In the genomic region with DNA sequence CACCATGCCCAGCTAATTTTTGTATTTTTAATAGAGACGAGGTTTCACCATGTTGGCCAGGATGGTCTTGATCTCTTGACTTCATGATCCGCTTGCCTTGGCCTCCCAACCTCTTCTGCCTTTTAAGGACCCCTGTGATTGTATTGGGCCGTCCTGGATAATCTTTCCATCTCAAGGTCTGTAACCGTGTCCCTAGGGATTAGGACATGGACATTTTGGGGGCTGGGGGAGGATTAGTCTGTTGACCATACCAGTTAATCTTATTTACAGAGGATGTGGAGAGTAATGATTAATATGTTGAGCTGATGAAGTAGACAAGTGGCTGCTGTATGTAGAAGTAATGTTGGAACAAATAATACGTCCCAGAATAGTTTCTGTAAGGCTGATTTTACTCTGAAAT, we compare ENCODE assay signal across 17 cellular contexts. TPM values are rescaled to one million over a fixed set of nuclear protein-coding genes. Genes with fewer than 3 reads are reported as not detected.
DNase-seq lines count a peak whose midpoint lies in the region; ATAC-seq, FAIRE-seq and TF ChIP-seq lines count a peak whose summit lies in the region.
"Had no signal": no experiment of that assay in that cellular context is flagged by ENCODE, and none has a peak within 500 bp of the region (broad histone marks: within the 10 kb centered on the region; RNA-seq: fewer than 3 reads in every experiment).

No MANE protein-coding gene starts in this region.

- no peak for DNase-seq in activated CD4-positive, alpha-beta T cell treated with anti-CD3 and anti-CD28 coated beads, Interleukin-2, amount 10 ng/mL, durations not matched to agents 7 days and 5 days
- no peak for DNase-seq in activated CD4-positive, alpha-beta T cell treated with anti-CD3 and anti-CD28 coated beads, Interleukin-2, amount 50 U/mL, for 4 hours
- no peak for DNase-seq in GM18507 (ENCODE audit: extremely low spot score, insufficient read length, low read depth)
- DNase-seq in activated T-helper 2 cell treated with anti-CD3 and anti-CD28 coated beads, Interferon-gamma antibody, Interleukin-2, Interleukin-4, amounts not matched to agents 10 μg/mL and 5 μg/mL and 100 μg/mL, durations not matched to agents 14 hours and 24 hours and 36 hours (ENCODE audit: low spot score) = no peak
- DNase-seq in psoas muscle = no peak
- DNase-seq in PC-9 = no peak
- no peak for DNase-seq in NCI-H2196 (lab: John Stamatoyannopoulos, UW; ENCODE audit: unreplicated experiment)
- DNase-seq: effector CD4-positive, alpha-beta T cell; hippocampal formation; Kasumi-1; left cardiac atrium; mucosa of descending colon; NCI-H1417 treated with DMSO at 0.1 percent for 48 hours; NCI-H345; stimulated activated CD4-positive, alpha-beta T cell treated with anti-CD3 and anti-CD28 coated beads, Interleukin-4, amount 100 ng/mL, for 1 hour; stimulated activated CD8-positive, alpha-beta memory T cell treated with anti-CD3 and anti-CD28 coated beads, Interleukin-4, amount 100 ng/mL, for 48 hours had no signal

- H3K27ac Mint-ChIP-seq in activated CD4-positive, alpha-beta T cell treated with anti-CD3 and anti-CD28 coated beads, Interleukin-2, amount 10 ng/mL, durations not matched to agents 7 days and 5 days = peak overlapping the region; percentile 66
- peak overlapping the region; percentile 17 for H3K27ac Mint-ChIP-seq in activated T-helper 2 cell treated with anti-CD3 and anti-CD28 coated beads, Interferon-gamma antibody, Interleukin-2, Interleukin-4, amounts not matched to agents 10 μg/mL and 5 μg/mL and 100 μg/mL, durations not matched to agents 14 hours and 24 hours and 36 hours

- no peaks in the 10 kb centered on the region for H3K9me3 Mint-ChIP-seq in activated CD4-positive, alpha-beta T cell treated with anti-CD3 and anti-CD28 coated beads, Interleukin-2, amount 10 ng/mL, durations not matched to agents 7 days and 5 days
- no peaks in the 10 kb centered on the region for H3K9me3 Mint-ChIP-seq in activated T-helper 2 cell treated with anti-CD3 and anti-CD28 coated beads, Interferon-gamma antibody, Interleukin-2, Interleukin-4, amounts not matched to agents 10 μg/mL and 5 μg/mL and 100 μg/mL, durations not matched to agents 14 hours and 24 hours and 36 hours

- H3K36me3 ChIP-seq in psoas muscle (ENCODE audit: insufficient read depth in 1 of 2, low read depth in 1 of 2) = no peaks in the 10 kb centered on the region
- H3K36me3 ChIP-seq in PC-9 (ENCODE audit: low read depth) = no peaks in the 10 kb centered on the region

- POLR2A ChIA-PET in activated CD4-positive, alpha-beta T cell treated with anti-CD3 and anti-CD28 coated beads, Interleukin-2, amount 10 ng/mL, durations not matched to agents 7 days and 5 days (lab: Charles Lee) = no interaction called here
- POLR2A ChIA-PET in PC-9 (lab: Charles Lee; ENCODE audit: unreplicated experiment) = no interaction called here

- FAIRE-seq in GM18507 (lab: Jason Lieb, UNC) = peak; percentile 56

- H3K4me2 ChIP-seq in PC-9 = no peak overlapping the region

- H3K9me2 ChIP-seq in PC-9 (ENCODE audit: insufficient read depth) = 0 out of 2 replicates have a peak, but pooled peaks cover 6% of the 10 kb centered on the region

- no peaks in the 10 kb centered on the region for H3F3A ChIP-seq in PC-9 (ENCODE audit: insufficient read depth, low read depth)

- H2AFZ ChIP-seq in PC-9 = no peak overlapping the region

- ATAC-seq in psoas muscle (no peak), GM21360 (IDR thresholded peaks at IDR 0.05; ENCODE audit: unreplicated experiment) (no peak)
- ATAC-seq: mucosa of descending colon had no signal

- no peak overlapping the region for H3K4me3 Mint-ChIP-seq in activated CD4-positive, alpha-beta T cell treated with anti-CD3 and anti-CD28 coated beads, Interleukin-2, amount 10 ng/mL, durations not matched to agents 7 days and 5 days
- H3K4me3 Mint-ChIP-seq in activated T-helper 2 cell treated with anti-CD3 and anti-CD28 coated beads, Interferon-gamma antibody, Interleukin-2, Interleukin-4, amounts not matched to agents 10 μg/mL and 5 μg/mL and 100 μg/mL, durations not matched to agents 14 hours and 24 hours and 36 hours (ENCODE audit: low read depth) = peak overlapping the region; percentile 26

- CTCF ChIA-PET in activated CD4-positive, alpha-beta T cell treated with anti-CD3 and anti-CD28 coated beads, Interleukin-2, amount 10 ng/mL, durations not matched to agents 7 days and 5 days (lab: Charles Lee) = interaction anchor here (1.0 kb wide), 1 partner anchor 28 kb away, joined by 3 read pairs; no protein-coding TSS in a partner anchor
- CTCF ChIA-PET in PC-9 (lab: Charles Lee) = no interaction called here

- BruUV-seq in PC-9 (replicated peaks; lab: Mats Ljungman, UMichigan) = no TSS peak

- H3K9me3 ChIP-seq in psoas muscle (no peaks in the 10 kb centered on the region), PC-9 (ENCODE audit: insufficient read depth, low read depth) (no peaks in the 10 kb centered on the region; the same call in 1 of the 2 replicates)
- H3K9me3 ChIP-seq: mucosa of descending colon had no signal

- intact Hi-C loops in activated T-helper 2 cell treated with anti-CD3 and anti-CD28 coated beads, Interferon-gamma antibody, Interleukin-2, Interleukin-4, amounts not matched to agents 10 μg/mL and 5 μg/mL and 100 μg/mL, durations not matched to agents 14 hours and 24 hours and 36 hours (cut with micrococcal nuclease) = no loop called here
- intact Hi-C loops in psoas muscle (cut with DNase I) (no loop called here), PC-9 (cut with micrococcal nuclease; ENCODE audit: unreplicated experiment) (no loop called here)

- peaks cover 12% of the 10 kb centered on the region; the same call in 1 of the 2 replicates for H3K79me2 ChIP-seq in PC-9 (ENCODE audit: low read depth)

- H3K4me3 ChIP-seq in psoas muscle (no peak overlapping the region), PC-9 (no peak overlapping the region)
- H3K4me3 ChIP-seq: mucosa of descending colon had no signal

- no peaks in the 10 kb centered on the region for H3K27me3 ChIP-seq in psoas muscle (ENCODE audit: insufficient read depth in 3 of 3, low read length in 2 of 3)
- H3K27me3 ChIP-seq in PC-9 (ENCODE audit: insufficient read depth, low read depth) = no peaks in the 10 kb centered on the region

- peak overlapping the region; percentile 50 for H3K27ac ChIP-seq in psoas muscle
- no peak overlapping the region for H3K27ac ChIP-seq in PC-9

- H4K20me1 ChIP-seq in PC-9 (ENCODE audit: insufficient read depth) = no peaks in the 10 kb centered on the region; the same call in 1 of the 2 replicates

- no peak for TF ChIP-seq CTCF in psoas muscle (IDR thresholded peaks at IDR 0.05)
- TF ChIP-seq CTCF in PC-9 (conservative IDR thresholded peaks at IDR 0.05) = no peak

- H3K36me3 Mint-ChIP-seq in activated CD4-positive, alpha-beta T cell treated with anti-CD3 and anti-CD28 coated beads, Interleukin-2, amount 10 ng/mL, durations not matched to agents 7 days and 5 days (ENCODE audit: low read depth) = peaks cover 46% of the 10 kb centered on the region
- H3K36me3 Mint-ChIP-seq in activated T-helper 2 cell treated with anti-CD3 and anti-CD28 coated beads, Interferon-gamma antibody, Interleukin-2, Interleukin-4, amounts not matched to agents 10 μg/mL and 5 μg/mL and 100 μg/mL, durations not matched to agents 14 hours and 24 hours and 36 hours (ENCODE audit: low read depth) = peaks cover 25% of the 10 kb centered on the region

- H3K4me1 Mint-ChIP-seq in activated CD4-positive, alpha-beta T cell treated with anti-CD3 and anti-CD28 coated beads, Interleukin-2, amount 10 ng/mL, durations not matched to agents 7 days and 5 days = peaks cover 74% of the 10 kb centered on the region
- peaks cover 65% of the 10 kb centered on the region for H3K4me1 Mint-ChIP-seq in activated T-helper 2 cell treated with anti-CD3 and anti-CD28 coated beads, Interferon-gamma antibody, Interleukin-2, Interleukin-4, amounts not matched to agents 10 μg/mL and 5 μg/mL and 100 μg/mL, durations not matched to agents 14 hours and 24 hours and 36 hours (ENCODE audit: low read depth)

- peaks cover 50% of the 10 kb centered on the region for H3K4me1 ChIP-seq in psoas muscle
- no peaks in the 10 kb centered on the region for H3K4me1 ChIP-seq in PC-9 (replicated peaks; ENCODE audit: insufficient read depth)

- 87 to 92% (median 88%) methylated on average over 5 of the region's 5 CpGs for WGBS in psoas muscle, 3 donors

- no peaks in the 10 kb centered on the region for H3K27me3 Mint-ChIP-seq in activated CD4-positive, alpha-beta T cell treated with anti-CD3 and anti-CD28 coated beads, Interleukin-2, amount 10 ng/mL, durations not matched to agents 7 days and 5 days
- H3K27me3 Mint-ChIP-seq in activated T-helper 2 cell treated with anti-CD3 and anti-CD28 coated beads, Interferon-gamma antibody, Interleukin-2, Interleukin-4, amounts not matched to agents 10 μg/mL and 5 μg/mL and 100 μg/mL, durations not matched to agents 14 hours and 24 hours and 36 hours (ENCODE audit: low read depth) = no peaks in the 10 kb centered on the region

RNA-seq across cellular contexts. Expression of a gene that starts 23.1 kb away (rescaled TPM):
- 10 to 100 TPM; 91.4 to 97.2 TPM for total RNA-seq in activated CD4-positive, alpha-beta T cell treated with anti-CD3 and anti-CD28 coated beads, Interleukin-2, amount 10 ng/mL, durations not matched to agents 7 days and 5 days
- 37.5 and 37.9 TPM in 2 replicates for total RNA-seq in activated T-helper 2 cell treated with anti-CD3 and anti-CD28 coated beads, Interferon-gamma antibody, Interleukin-2, Interleukin-4, amounts not matched to agents 10 μg/mL and 5 μg/mL and 100 μg/mL, durations not matched to agents 14 hours and 24 hours and 36 hours
- total RNA-seq in psoas muscle = 10 to 100 TPM; 30.4 to 62.8 (median 45.4) TPM
- 10 to 100 TPM in 1 of 3 donors, 1 to 10 TPM in 2; 4.1 to 12.4 (median 4.3) TPM for polyA plus RNA-seq in psoas muscle
- 15.6 and 18.8 TPM in 2 replicates for total RNA-seq in PC-9 (2021)
